Comparison of ENCODE assay signal across 12 cellular contexts in the genomic region with DNA sequence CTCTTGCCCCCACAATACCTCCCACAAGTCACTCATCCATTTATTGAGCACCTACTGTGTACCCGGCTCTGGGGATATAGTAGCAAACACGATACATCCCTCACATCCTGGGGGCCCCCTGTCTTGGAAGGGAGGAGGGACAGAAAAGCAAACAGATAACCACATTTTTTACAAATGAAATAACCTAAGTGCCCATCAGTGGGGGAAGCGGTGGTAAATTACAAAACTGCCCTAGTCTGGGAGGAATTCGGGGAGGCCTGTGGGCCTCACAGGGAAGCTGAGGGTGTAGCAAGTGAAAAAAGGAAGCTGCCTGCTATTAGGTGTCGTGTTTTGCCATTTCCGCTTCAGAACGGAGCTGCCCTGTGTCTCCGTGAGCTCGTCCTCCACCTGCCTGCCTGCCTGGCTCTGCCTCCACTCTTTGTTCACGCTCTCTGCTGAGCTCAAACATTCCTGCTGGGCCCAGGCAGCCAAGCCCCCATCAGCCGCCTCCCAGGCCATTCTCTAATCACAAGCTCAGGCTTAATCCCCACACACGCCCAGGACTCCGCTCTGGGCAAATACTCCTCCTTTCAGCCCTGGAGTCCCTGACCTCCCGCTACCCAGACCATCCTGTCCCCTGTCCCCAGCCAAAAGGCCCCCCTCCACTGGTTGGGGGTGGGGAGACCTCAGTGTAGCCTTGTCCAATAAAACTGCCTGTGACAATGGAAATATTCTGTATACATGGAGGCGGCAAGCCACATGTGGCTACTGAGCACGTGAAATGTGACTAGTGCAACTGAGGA. TPM values are rescaled to one million over a fixed set of nuclear protein-coding genes. Genes with fewer than 3 reads are reported as not detected.
DNase-seq lines count a peak whose midpoint lies in the region; ATAC-seq, FAIRE-seq and TF ChIP-seq lines count a peak whose summit lies in the region.
"Had no signal": no experiment of that assay in that cellular context is flagged by ENCODE, and none has a peak within 500 bp of the region (broad histone marks: within the 10 kb centered on the region; RNA-seq: fewer than 3 reads in every experiment).

No MANE protein-coding gene starts in this region.

- no peaks in the 10 kb centered on the region for H3K9me3 Mint-ChIP-seq in osteocyte (ENCODE audit: unreplicated experiment)
- H3K9me3 Mint-ChIP-seq: T-helper 1 cell treated with Interleukin-12 subunit alpha and Interleukin-12 subunit beta and Interleukin-4 antibody, amounts not matched to agents 30 μg/mL and 1 μg/mL, for 36 hours had no signal

- intact Hi-C loops in K562 (cut with micrococcal nuclease) = no loop called here

- H3K9me3 ChIP-seq in HAP-1 (no peaks in the 10 kb centered on the region), K562 (replicated peaks; ENCODE audit: control insufficient read depth, insufficient read depth, low read depth, low read length) (no peaks in the 10 kb centered on the region)
- H3K9me3 ChIP-seq: colonic mucosa had no signal

- CTCF ChIA-PET in K562 (lab: Yijun Ruan, JAX; ENCODE audit: low intra/inter-chr PET ratio) = no interaction called here

- 13% methylated on average over 15 of the region's 16 CpGs for WGBS in K562 (ENCODE audit: insufficient coverage, low coverage, missing lambda C conversion rate)

- H3K36me3 Mint-ChIP-seq in osteocyte (ENCODE audit: unreplicated experiment) = no peaks in the 10 kb centered on the region

- H3K4me1 Mint-ChIP-seq in osteocyte (ENCODE audit: unreplicated experiment) = peaks cover 48% of the 10 kb centered on the region

- H3K27me3 Mint-ChIP-seq in osteocyte (ENCODE audit: unreplicated experiment) = no peaks in the 10 kb centered on the region

- H3K4me1 ChIP-seq in HAP-1 (peaks cover 25% of the 10 kb centered on the region), K562 (replicated peaks in 1 of 2; ENCODE audit: control insufficient read depth in 2 of 2, insufficient read depth in 2 of 2, low read length in 2 of 2) (peaks cover 4 to 33% of the 10 kb centered on the region in 2 experiments; a peak in 3 of 5 replicates)

- POLR2A ChIA-PET in K562 (lab: Yijun Ruan, JAX) = interaction anchor here (0.6 kb wide), 1 partner anchor 333 kb away, joined by 3 read pairs; the partner anchor contains the start of gene UBALD1

- no peak for TF ChIP-seq RAD21 in K562 (CRISPR knock-in tag; conservative IDR thresholded peaks at IDR 0.05 in 1 of 2, IDR thresholded peaks at IDR 0.05 in 1 of 2)

- H3K4me3 Mint-ChIP-seq in osteocyte (ENCODE audit: unreplicated experiment) = no peak overlapping the region
- H3K4me3 Mint-ChIP-seq: T-helper 1 cell treated with Interleukin-12 subunit alpha and Interleukin-12 subunit beta and Interleukin-4 antibody, amounts not matched to agents 30 μg/mL and 1 μg/mL, for 36 hours had no signal

- TF ChIP-seq CTCF in K562 (IDR thresholded peaks at IDR 0.05 in 2 of 3, conservative IDR thresholded peaks at IDR 0.05 in 1 of 3; ENCODE audit: insufficient read depth in 2 of 3, low read depth in 1 of 3, low read length in 3 of 3) (no peak), osteocyte (IDR thresholded peaks at IDR 0.05) (no peak)

- peak overlapping the region; percentile 74 for H3K27ac Mint-ChIP-seq in osteocyte (ENCODE audit: unreplicated experiment)
- H3K27ac Mint-ChIP-seq: T-helper 1 cell treated with Interleukin-12 subunit alpha and Interleukin-12 subunit beta and Interleukin-4 antibody, amounts not matched to agents 30 μg/mL and 1 μg/mL, for 36 hours had no signal

- no peak overlapping the region for H3K27ac ChIP-seq in K562 (ENCODE audit: extremely low read depth, low read depth, low read length)
- H3K27ac ChIP-seq: colonic mucosa had no signal

- no peaks in the 10 kb centered on the region for H3K79me2 ChIP-seq in K562 (ENCODE audit: control insufficient read depth, insufficient read depth, low read length)

- no TSS peak for BruUV-seq in K562 (replicated peaks; lab: Mats Ljungman, UMichigan)

- H3K36me3 ChIP-seq in HAP-1 (replicated peaks) = no peaks in the 10 kb centered on the region
- no peaks in the 10 kb centered on the region for H3K36me3 ChIP-seq in K562 (ENCODE audit: control insufficient read depth, insufficient read depth, low read length)
- H3K36me3 ChIP-seq: colonic mucosa had no signal

- in situ Hi-C loops in HAP-1 (cut with MboI; ENCODE audit: low sequenced_read_pairs) (no loop called here), K562 (cut with MboI) (no loop called here)

- H3K27me3 ChIP-seq in HAP-1 (ENCODE audit: low read depth) = no peaks in the 10 kb centered on the region
- H3K27me3 ChIP-seq in K562 (ENCODE audit: control insufficient read depth in 2 of 2, insufficient read depth in 2 of 2, low read length in 2 of 2) = peaks cover 9 to 36% of the 10 kb centered on the region in 2 experiments; a peak in 4 of 5 replicates
- H3K27me3 ChIP-seq: colonic mucosa had no signal

- H4K20me1 ChIP-seq in K562 (replicated peaks; ENCODE audit: control insufficient read depth, insufficient read depth, low read length) = no peaks in the 10 kb centered on the region

- H2AFZ ChIP-seq in K562 (ENCODE audit: low read depth, low read length) = peak overlapping the region; percentile 44

- H3K4me2 ChIP-seq in K562 (ENCODE audit: insufficient read depth, low read length) = no peak overlapping the region

- H3K9me1 ChIP-seq in K562 (ENCODE audit: control insufficient read depth, insufficient read depth, low read length) = no peaks in the 10 kb centered on the region

- H3K9ac ChIP-seq in K562 (ENCODE audit: insufficient read depth in 1 of 2, low read depth in 2 of 2, low read length in 2 of 2) = peak overlapping the region in 1 of 2 experiments; percentile 31; a peak in 1 of 4 replicates

- TF ChIP-seq EP300 in K562 (IDR thresholded peaks at IDR 0.05; ENCODE audit: low read length) = no peak

- no peak for FAIRE-seq in K562 (lab: Jason Lieb, UNC)

- DNase-seq in HAP-1 (ENCODE audit: low spot score in 2 of 2) (peak; percentile 17 to 73), NCI-H345 treated with DMSO at 0.1 percent for 48 hours (lab: John Stamatoyannopoulos, UW; ENCODE audit: unreplicated experiment) (peak; percentile 91), K562 (ENCODE audit: extremely low read depth in 1 of 4, low spot score in 3 of 4) (no peak), osteocyte (ENCODE audit: extremely low spot score, unreplicated experiment) (no peak), T-helper 2 cell (no peak)
- no peak for DNase-seq in activated effector memory CD4-positive, alpha-beta T cell treated with anti-CD3 and anti-CD28 coated beads, Interleukin-2, amount 50 U/mL, for 16 hours
- DNase-seq: colonic mucosa, GDM1 had no signal

- H3K4me3 ChIP-seq in HAP-1 (no peak overlapping the region), K562 (no peak overlapping the region)
- H3K4me3 ChIP-seq: colonic mucosa had no signal

- ATAC-seq in K562 (peak; percentile 20; the same call in 2 of the 3 replicates), HG03571 (IDR thresholded peaks at IDR 0.05; ENCODE audit: unreplicated experiment) (no peak), HG03280 (IDR thresholded peaks at IDR 0.05; ENCODE audit: unreplicated experiment) (no peak)

- TF ChIP-seq POLR2A in K562 (conservative IDR thresholded peaks at IDR 0.05) = no peak

RNA-seq across cellular contexts. Expression of gene SEC14L5, which starts 10.2 kb away (rescaled TPM):
- 0.44 TPM in 1 of 2 replicates, not detected in the other for total RNA-seq in K562 (2011; cell fraction: chromatin; rRNA removed; ENCODE audit: low replicate concordance)
- total RNA-seq in K562 (2011; cell fraction: nucleolus; rRNA removed) = not detected in 2 replicates
- 0.22 TPM in 1 of 2 replicates, not detected in the other for total RNA-seq in K562 (2011; cell fraction: nucleoplasm; rRNA removed)
- total RNA-seq in K562 (2014; rRNA removed) (not detected in 2 replicates), K562 (2014; rRNA removed; fragmentation: Illumina TruSeq; extraction: Trizol) (not detected in 2 replicates), K562 (2015; rRNA removed; fragmentation: Illumina TruSeq; extraction: Trizol) (not detected in 2 replicates), K562 (2021) (0.22 TPM in 1 of 2 replicates, not detected in the other), osteocyte (not detected in 2 replicates)
- polyA plus RNA-seq in K562 (2011; rRNA removed) (not detected in 2 replicates), K562 (2014; fragmentation: Illumina TruSeq; extraction: Trizol) (not detected in 2 replicates), K562 (2014; fragmentation: Nextera tagmentation; extraction: Ambion mirVana) (not detected), K562 (2014; rRNA removed) (0.11 TPM in 1 of 2 replicates, not detected in the other)
- 0.01 and 0.15 TPM in 2 replicates for polyA plus RNA-seq in K562 (2011; cell fraction: cytosol; rRNA removed)
- polyA plus RNA-seq in K562 (2011; cell fraction: nucleus; rRNA removed) = 0.01 TPM in 2 replicates
- not detected in 2 replicates for polyA plus RNA-seq in K562 (2012)
- polyA minus RNA-seq in K562 (2011; rRNA and poly(A)+ RNA removed) = not detected in 2 replicates
- polyA minus RNA-seq in K562 (2011; cell fraction: cytosol; rRNA and poly(A)+ RNA removed) = not detected in 2 replicates
- not detected in 2 replicates for polyA minus RNA-seq in K562 (2011; cell fraction: nucleus; rRNA and poly(A)+ RNA removed)
- total RNA-seq: LHCN-M2 had no signal

RNA-seq across cellular contexts. Expression of gene PPL, which starts 11.0 kb away (rescaled TPM):
- total RNA-seq in K562 (2011; cell fraction: chromatin; rRNA removed; ENCODE audit: low replicate concordance) = 0.07 and 0.19 TPM in 2 replicates
- 0.17 and 0.53 TPM in 2 replicates for total RNA-seq in K562 (2011; cell fraction: nucleolus; rRNA removed)
- 0.44 TPM in 1 of 2 replicates, not detected in the other for total RNA-seq in K562 (2011; cell fraction: nucleoplasm; rRNA removed)
- total RNA-seq in K562 (2014; rRNA removed) (0.09 and 0.16 TPM in 2 replicates), K562 (2014; rRNA removed; fragmentation: Illumina TruSeq; extraction: Trizol) (0.03 TPM in 1 of 2 replicates, not detected in the other), K562 (2015; rRNA removed; fragmentation: Illumina TruSeq; extraction: Trizol) (0.04 TPM in 1 of 2 replicates, not detected in the other), K562 (2021) (0.07 and 0.13 TPM in 2 replicates), osteocyte (9.7 and 10.3 TPM in 2 replicates)
- polyA plus RNA-seq in K562 (2011; rRNA removed) (0.05 and 0.07 TPM in 2 replicates), K562 (2014; fragmentation: Illumina TruSeq; extraction: Trizol) (0.03 and 0.10 TPM in 2 replicates), K562 (2014; fragmentation: Nextera tagmentation; extraction: Ambion mirVana) (under 1 TPM in 1 of 2 experiments, not detected in 1; 0.15 TPM), K562 (2014; rRNA removed) (0.01 and 0.03 TPM in 2 replicates)
- 0.04 TPM in 2 replicates for polyA plus RNA-seq in K562 (2011; cell fraction: cytosol; rRNA removed)
- 0.11 and 0.33 TPM in 2 replicates for polyA plus RNA-seq in K562 (2011; cell fraction: nucleus; rRNA removed)
- polyA plus RNA-seq in K562 (2012) = 0.13 and 0.22 TPM in 2 replicates
- 0.11 and 0.39 TPM in 2 replicates for polyA minus RNA-seq in K562 (2011; rRNA and poly(A)+ RNA removed)
- 0.19 and 0.27 TPM in 2 replicates for polyA minus RNA-seq in K562 (2011; cell fraction: cytosol; rRNA and poly(A)+ RNA removed)
- polyA minus RNA-seq in K562 (2011; cell fraction: nucleus; rRNA and poly(A)+ RNA removed) = 0.11 and 0.13 TPM in 2 replicates

Comparison
In these comparisons a context has a peak if more than half of its experiments do, and no peak if none do; other contexts are left out.
1. DNase-seq: peak in HAP-1 (2 of 2) and NCI-H345 treated with DMSO at 0.1 percent for 48 hours (single experiment); none in K562 (0 of 4), osteocyte (single experiment), T-helper 2 cell (0 of 5) and activated effector memory CD4-positive, alpha-beta T cell treated with anti-CD3 and anti-CD28 coated beads, Interleukin-2, amount 50 U/mL, for 16 hours (single experiment).